In the genomic region with DNA sequence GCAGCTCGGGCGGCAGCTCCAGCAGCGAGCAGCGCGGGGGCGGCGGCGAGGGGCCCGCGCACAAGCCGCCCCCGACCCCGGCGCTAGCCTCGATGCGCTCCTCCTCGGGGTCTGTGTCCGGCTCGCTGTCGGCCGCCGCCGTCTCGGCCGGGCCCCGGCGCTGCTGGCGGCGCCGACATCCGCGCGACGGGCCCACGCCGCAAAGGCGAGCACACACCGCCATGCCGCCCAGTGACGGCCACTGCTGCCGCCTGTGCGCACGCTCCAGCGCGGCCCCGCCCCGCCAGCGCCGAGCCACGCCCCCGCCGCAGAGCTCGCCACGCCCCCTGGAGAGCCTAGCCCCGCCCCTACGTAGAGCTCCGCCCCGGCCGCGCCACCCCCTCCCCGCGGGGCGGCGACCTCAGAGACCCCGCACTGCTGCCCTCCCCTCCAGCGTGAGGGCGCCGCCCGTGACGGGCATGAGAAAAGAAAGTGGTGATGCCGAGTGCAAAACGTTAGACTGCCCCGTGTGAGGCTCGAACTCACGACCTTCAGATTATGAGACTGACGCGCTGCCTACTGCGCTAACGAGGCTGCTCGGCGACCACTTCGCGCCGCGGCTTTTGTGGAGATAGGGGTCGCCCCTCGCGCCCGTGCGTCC, we compare ENCODE assay signal across 8 cellular contexts. TPM values are rescaled to one million over a fixed set of nuclear protein-coding genes. Genes with fewer than 3 reads are reported as not detected.
DNase-seq lines count a peak whose midpoint lies in the region; ATAC-seq and TF ChIP-seq lines count a peak whose summit lies in the region.

A gene with protein sequence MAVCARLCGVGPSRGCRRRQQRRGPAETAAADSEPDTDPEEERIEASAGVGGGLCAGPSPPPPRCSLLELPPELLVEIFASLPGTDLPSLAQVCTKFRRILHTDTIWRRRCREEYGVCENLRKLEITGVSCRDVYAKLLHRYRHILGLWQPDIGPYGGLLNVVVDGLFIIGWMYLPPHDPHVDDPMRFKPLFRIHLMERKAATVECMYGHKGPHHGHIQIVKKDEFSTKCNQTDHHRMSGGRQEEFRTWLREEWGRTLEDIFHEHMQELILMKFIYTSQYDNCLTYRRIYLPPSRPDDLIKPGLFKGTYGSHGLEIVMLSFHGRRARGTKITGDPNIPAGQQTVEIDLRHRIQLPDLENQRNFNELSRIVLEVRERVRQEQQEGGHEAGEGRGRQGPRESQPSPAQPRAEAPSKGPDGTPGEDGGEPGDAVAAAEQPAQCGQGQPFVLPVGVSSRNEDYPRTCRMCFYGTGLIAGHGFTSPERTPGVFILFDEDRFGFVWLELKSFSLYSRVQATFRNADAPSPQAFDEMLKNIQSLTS (minus strand): TSS at position 255 of the 640 bp plus-strand sequence. CDS start 32 bp downstream, at position 223.

- 0 out of 3 replicates have a peak, but pooled peaks have one; percentile 3 for TF ChIP-seq CTCF in GM12872 (IDR thresholded peaks at IDR 0.05; ENCODE audit: insufficient read depth, low read depth, low read length)
- no peak for TF ChIP-seq CTCF in ascending aorta (IDR thresholded peaks at IDR 0.05)

- no peaks in the 10 kb centered on the region for H3K27me3 ChIP-seq in ascending aorta

- peaks cover 16 to 41% of the 10 kb centered on the region in 2 donors for H3K4me1 ChIP-seq in ascending aorta

- intact Hi-C loops in ascending aorta (cut with DNase I): loop anchor here (1.0 to 10.0 kb wide), 4 partner anchors 66 to 829 kb away; a partner anchor contains a TSS

- peaks cover 13% of the 10 kb centered on the region for H3K36me3 Mint-ChIP-seq in T-helper 2 cell treated with Interferon-gamma antibody and Interleukin-4, amounts not matched to agents 5 μg/mL and 100 μg/mL, for 36 hours (ENCODE audit: low read depth)

- H3K27me3 Mint-ChIP-seq in T-helper 2 cell treated with Interferon-gamma antibody and Interleukin-4, amounts not matched to agents 5 μg/mL and 100 μg/mL, for 36 hours (ENCODE audit: low read depth): peaks cover 2% of the 10 kb centered on the region

- H3K9me3 ChIP-seq in ascending aorta: no peaks in the 10 kb centered on the region

- DNase-seq in NCI-H1417 (lab: John Stamatoyannopoulos, UW) (peak; percentile 71 to 95 (median 94)), ascending aorta (ENCODE audit: low spot score in 2 of 2) (peak in 1 of 2 donors; percentile 90), hepatic stellate cell (ENCODE audit: low spot score) (peak; percentile 88), renal cortical epithelial cell (ENCODE audit: low read depth) (peak; percentile 56), OCI-M2 (lab: John Stamatoyannopoulos, UW; ENCODE audit: unreplicated experiment) (no peak)
- DNase-seq in T-helper 2 cell treated with Interferon-gamma antibody and Interleukin-4, amounts not matched to agents 5 μg/mL and 100 μg/mL, for 36 hours (ENCODE audit: low spot score): peak; percentile 90

- peak; percentile 56 for ATAC-seq in HG02642 (IDR thresholded peaks at IDR 0.05; ENCODE audit: poor library complexity, unreplicated experiment)

- H3K4me1 Mint-ChIP-seq in T-helper 2 cell treated with Interferon-gamma antibody and Interleukin-4, amounts not matched to agents 5 μg/mL and 100 μg/mL, for 36 hours (ENCODE audit: low read depth): peaks cover 48% of the 10 kb centered on the region

- no peaks in the 10 kb centered on the region for H3K36me3 ChIP-seq in ascending aorta

- H3K4me3 Mint-ChIP-seq in T-helper 2 cell treated with Interferon-gamma antibody and Interleukin-4, amounts not matched to agents 5 μg/mL and 100 μg/mL, for 36 hours: peak within 1 kb of the TSS; percentile 91

- peak within 1 kb of the TSS; percentile 91 to 93 for H3K27ac ChIP-seq in ascending aorta

- H3K9me3 Mint-ChIP-seq in T-helper 2 cell treated with Interferon-gamma antibody and Interleukin-4, amounts not matched to agents 5 μg/mL and 100 μg/mL, for 36 hours: no peaks in the 10 kb centered on the region

- H3K4me3 ChIP-seq in ascending aorta: peak within 1 kb of the TSS; percentile 69 to 87

- peak within 1 kb of the TSS; percentile 97 for H3K27ac Mint-ChIP-seq in T-helper 2 cell treated with Interferon-gamma antibody and Interleukin-4, amounts not matched to agents 5 μg/mL and 100 μg/mL, for 36 hours

RNA-seq across cellular contexts. Expression of the gene that starts here (rescaled TPM):
- total RNA-seq in ascending aorta (224 TPM), renal cortical epithelial cell (26.3 and 26.7 TPM in 2 replicates)
